ENCODE assay signal across 13 cellular contexts in the genomic region with DNA sequence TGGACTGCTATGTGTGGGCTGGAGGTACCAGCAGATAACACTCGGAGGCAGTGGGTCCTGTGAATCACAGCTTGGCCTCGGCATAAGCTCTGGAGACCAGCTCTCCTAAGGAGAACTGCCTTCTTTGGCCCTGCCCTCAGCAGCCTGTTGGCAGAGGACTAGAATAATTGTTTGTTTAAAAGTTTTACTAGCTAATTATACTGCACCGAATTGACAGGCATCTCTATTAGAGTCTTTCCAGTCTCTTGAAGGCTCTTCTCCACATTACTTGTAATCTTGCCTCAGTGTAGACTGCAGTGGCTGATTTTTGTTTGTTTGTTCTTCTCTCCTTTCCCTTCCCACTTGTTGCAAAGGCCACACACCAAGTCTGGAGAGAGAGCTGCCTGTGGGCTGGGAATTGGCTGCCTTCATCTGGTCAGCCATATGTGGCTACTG.
DNase-seq lines count a peak whose midpoint lies in the region; ATAC-seq, FAIRE-seq and TF ChIP-seq lines count a peak whose summit lies in the region.
"Had no signal": no experiment of that assay in that cellular context is flagged by ENCODE, and none has a peak within 500 bp of the region (broad histone marks: within the 10 kb centered on the region; RNA-seq: fewer than 3 reads in every experiment).

No MANE protein-coding gene starts in this region.

- H3K9me2 ChIP-seq in OCI-LY1 (ENCODE audit: low read depth, low read length), result no peaks in the 10 kb centered on the region

- H3K4me1 ChIP-seq in OCI-LY1 (ENCODE audit: insufficient read depth, low read length, severe bottlenecking) (peaks cover 57% of the 10 kb centered on the region), heart left ventricle (peaks cover 0 to 34% (median 14%) of the 10 kb centered on the region in 12 donors), smooth muscle cell (ENCODE audit: low read depth) (peaks cover 14% of the 10 kb centered on the region)

- H3K4me2 ChIP-seq in OCI-LY1 (ENCODE audit: low read length), result peak overlapping the region; percentile 4; the same call in 1 of the 2 replicates
- H3K4me2 ChIP-seq in smooth muscle cell, result peak overlapping the region; percentile 65

- H3K9me3 ChIP-seq in OCI-LY1 (ENCODE audit: low read length), result no peaks in the 10 kb centered on the region; the same call in 1 of the 2 replicates
- H3K9me3 ChIP-seq in heart left ventricle, result no peaks in the 10 kb centered on the region
- no peaks in the 10 kb centered on the region for H3K9me3 ChIP-seq in smooth muscle cell (replicated peaks; ENCODE audit: low read depth)

- no peak for FAIRE-seq in RCC 7860 (lab: Jason Lieb, UNC)

- H3K4me3 ChIP-seq in OCI-LY1 (ENCODE audit: low read depth, low read length, poor library complexity, severe bottlenecking) (no peak overlapping the region), heart left ventricle (no peak overlapping the region), smooth muscle cell (no peak overlapping the region)

- no peak for TF ChIP-seq POLR2A in heart left ventricle (IDR thresholded peaks at IDR 0.05)

- H2AFZ ChIP-seq in OCI-LY1 (ENCODE audit: low read length) (no peak overlapping the region), smooth muscle cell (ENCODE audit: low read depth) (no peak overlapping the region)

- H3K27me3 ChIP-seq in OCI-LY1 (ENCODE audit: insufficient read depth, low read length) (no peaks in the 10 kb centered on the region), heart left ventricle (no peaks in the 10 kb centered on the region), smooth muscle cell (ENCODE audit: low read depth) (no peaks in the 10 kb centered on the region)

- peaks cover 88% of the 10 kb centered on the region for H3K79me2 ChIP-seq in OCI-LY1 (ENCODE audit: insufficient read depth, low read length)
- no peaks in the 10 kb centered on the region for H3K79me2 ChIP-seq in smooth muscle cell (ENCODE audit: low read depth)

- 59 to 76% (median 63%) methylated on average over 3 of the region's 3 CpGs for WGBS in heart left ventricle, 4 donors
- 7% methylated on average over 3 of the region's 3 CpGs for WGBS in smooth muscle cell (ENCODE audit: low lambda C conversion rate)

- intact Hi-C loops in heart left ventricle (cut with DNase I), result loop anchor here in 1 of 10 donors (10.0 kb wide), 1 partner anchor 177 kb away; no protein-coding TSS in a partner anchor

- H3K9ac ChIP-seq in OCI-LY1 (ENCODE audit: low read length), result no peak overlapping the region; the same call in 1 of the 2 replicates
- no peak overlapping the region for H3K9ac ChIP-seq in smooth muscle cell (ENCODE audit: low read depth)

- no peak for TF ChIP-seq CTCF in OCI-LY1 (IDR thresholded peaks at IDR 0.05; ENCODE audit: low read length)
- no peak for TF ChIP-seq CTCF in heart left ventricle (IDR thresholded peaks at IDR 0.05)
- TF ChIP-seq CTCF in smooth muscle cell (IDR thresholded peaks at IDR 0.05; ENCODE audit: borderline replicate concordance, insufficient read depth, poor library complexity, severe bottlenecking), result no peak

- H4K20me1 ChIP-seq in OCI-LY1 (ENCODE audit: insufficient read depth, low read length) (no peaks in the 10 kb centered on the region), smooth muscle cell (ENCODE audit: low read depth) (peaks cover 73% of the 10 kb centered on the region)

- H3F3A ChIP-seq in OCI-LY1 (ENCODE audit: insufficient read depth, low read length) (no peaks in the 10 kb centered on the region), smooth muscle cell (ENCODE audit: low read depth) (peaks cover 2% of the 10 kb centered on the region)

- DNase-seq in GM03348 (ENCODE audit: low spot score) (peak; percentile 54), heart left ventricle (peak in 2 of 5 donors; percentile 48), smooth muscle cell (lab: John Stamatoyannopoulos, UW; ENCODE audit: unreplicated experiment) (no peak), DMS114 treated with DMSO at 0.1 percent for 48 hours (lab: John Stamatoyannopoulos, UW; ENCODE audit: unreplicated experiment) (no peak), RCC 7860 (ENCODE audit: low spot score) (no peak)
- DNase-seq: activated CD8-positive, alpha-beta T cell treated with anti-CD3 and anti-CD28 coated beads, Interleukin-2, amount 10 ng/mL, durations not matched to agents 7 days and 5 days; activated naive CD8-positive, alpha-beta T cell treated with anti-CD3 and anti-CD28 coated beads, Interleukin-2, amount 10 ng/mL, durations not matched to agents 7 days and 5 days; IMR-90; stimulated activated naive CD8-positive, alpha-beta T cell treated with anti-CD3 and anti-CD28 coated beads, Interleukin-15, Interleukin-2, amounts not matched to agents 100 U/mL and 50 U/mL, for 24 hours; T-helper 1 cell had no signal

- H3K27ac ChIP-seq in OCI-LY1 (ENCODE audit: low read depth, low read length, poor library complexity, severe bottlenecking) (peak overlapping the region; percentile 26), heart left ventricle (peak overlapping the region in 4 of 12 donors; percentile 2 to 58 (median 8)), smooth muscle cell (ENCODE audit: low read depth) (no peak overlapping the region)

- H3K36me3 ChIP-seq in OCI-LY1 (ENCODE audit: insufficient read depth, low read length), result peaks cover 6% of the 10 kb centered on the region; the same call in 1 of the 2 replicates
- no peaks in the 10 kb centered on the region for H3K36me3 ChIP-seq in heart left ventricle
- no peaks in the 10 kb centered on the region for H3K36me3 ChIP-seq in smooth muscle cell (ENCODE audit: low read depth)

- ATAC-seq in heart left ventricle, result peak in 3 of 4 donors; percentile 44 to 87 (median 79)
- no peak for ATAC-seq in HG03457 (IDR thresholded peaks at IDR 0.05; ENCODE audit: unreplicated experiment)
- ATAC-seq in GM18502 (IDR thresholded peaks at IDR 0.05; ENCODE audit: poor library complexity, unreplicated experiment), result no peak
- ATAC-seq: activated CD8-positive, alpha-beta T cell treated with anti-CD3 and anti-CD28 coated beads, Interleukin-2, amount 10 ng/mL, durations not matched to agents 7 days and 5 days; stimulated activated naive CD8-positive, alpha-beta T cell treated with anti-CD3 and anti-CD28 coated beads, Interleukin-15, Interleukin-2, amounts not matched to agents 100 U/mL and 50 U/mL, for 24 hours had no signal

Comparison
In these comparisons a context has a peak if more than half of its experiments do, and no peak if none do; other contexts are left out.
1. ATAC-seq: peak in heart left ventricle (3 of 4); none in HG03457 (single experiment) and GM18502 (single experiment).